27 cellular contexts compared by ENCODE assay signal in the genomic region with DNA sequence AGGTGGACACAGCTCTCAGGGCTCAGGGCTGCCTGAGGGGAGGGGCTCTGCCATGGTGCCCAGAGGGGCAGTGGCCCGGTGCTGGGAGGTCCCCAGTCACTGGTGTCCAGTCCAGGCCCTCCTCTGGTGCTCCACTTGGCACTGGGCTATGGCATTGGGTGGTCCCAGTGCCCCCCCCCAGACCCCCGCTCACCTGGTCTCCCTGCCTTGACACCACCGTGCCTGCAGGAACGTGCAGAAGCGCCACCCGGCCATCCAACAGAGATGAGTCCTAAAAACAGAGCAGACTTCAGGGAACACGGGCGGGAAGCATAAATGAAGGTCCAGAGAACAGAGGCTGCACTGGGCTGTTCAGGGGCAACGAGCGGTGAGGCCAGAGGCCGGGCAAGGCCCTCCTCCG. TPM values are rescaled to one million over a fixed set of nuclear protein-coding genes. Genes with fewer than 3 reads are reported as not detected.
DNase-seq lines count a peak whose midpoint lies in the region; ATAC-seq and TF ChIP-seq lines count a peak whose summit lies in the region.
"Had no signal": no experiment of that assay in that cellular context is flagged by ENCODE, and none has a peak within 500 bp of the region (broad histone marks: within the 10 kb centered on the region; RNA-seq: fewer than 3 reads in every experiment).

No MANE protein-coding gene starts in this region.

- H3K36me3 ChIP-seq in NT2/D1 (ENCODE audit: insufficient read depth, insufficient read length, low read length) (no peaks in the 10 kb centered on the region), neuronal stem cell (replicated peaks in 1 of 2; ENCODE audit: control insufficient read depth in 2 of 2, insufficient read depth in 2 of 2, low read length in 2 of 2) (no peaks in the 10 kb centered on the region)
- H3K36me3 ChIP-seq: adrenal gland, brain microvascular endothelial cell had no signal

- H3K14ac ChIP-seq in neuronal stem cell (ENCODE audit: low read length) = no peak overlapping the region

- H3K27ac ChIP-seq in neuronal stem cell (replicated peaks; ENCODE audit: low read length) = no peak overlapping the region
- H3K27ac ChIP-seq: adrenal gland, brain microvascular endothelial cell, vagina, VCaP had no signal

- no peak overlapping the region for H3K18ac ChIP-seq in neuronal stem cell (ENCODE audit: low read length)

- POLR2A ChIA-PET in activated CD4-positive, alpha-beta memory T cell treated with anti-CD3 and anti-CD28 coated beads for 36 hours (lab: Charles Lee) = no interaction called here
- POLR2A ChIA-PET in activated CD4-positive, alpha-beta memory T cell treated with anti-CD3 and anti-CD28 coated beads, Interleukin-2, amount 10 ng/mL, durations not matched to agents 7 days and 5 days (lab: Charles Lee) = no interaction called here

- H3K4ac ChIP-seq in neuronal stem cell (ENCODE audit: low read length) = no peak overlapping the region

- TF ChIP-seq CTCF in endothelial cell (IDR thresholded peaks at IDR 0.05; ENCODE audit: unreplicated experiment) = no peak
- no peak for TF ChIP-seq CTCF in GM13977 (IDR thresholded peaks at IDR 0.05; ENCODE audit: extremely low read depth, insufficient read depth, missing control alignments)

- H2AFZ ChIP-seq in neuronal stem cell (ENCODE audit: low read length) = no peak overlapping the region

- peak overlapping the region; percentile 81 for H2AK5ac ChIP-seq in neuronal stem cell (ENCODE audit: low read depth, low read length)

- no peaks in the 10 kb centered on the region for H3K27me3 Mint-ChIP-seq in activated CD4-positive, alpha-beta memory T cell treated with anti-CD3 and anti-CD28 coated beads for 36 hours
- no peaks in the 10 kb centered on the region for H3K27me3 Mint-ChIP-seq in activated CD4-positive, alpha-beta memory T cell treated with anti-CD3 and anti-CD28 coated beads, Interleukin-2, amount 10 ng/mL, durations not matched to agents 7 days and 5 days
- H3K27me3 Mint-ChIP-seq in endothelial cell (ENCODE audit: unreplicated experiment) = peaks cover 40% of the 10 kb centered on the region
- H3K27me3 Mint-ChIP-seq: stimulated activated naive CD8-positive, alpha-beta T cell treated with anti-CD3 and anti-CD28 coated beads, Interleukin-15, amount 100 ng/mL, for 72 hours had no signal

- no peak overlapping the region for H3K4me3 Mint-ChIP-seq in activated CD4-positive, alpha-beta memory T cell treated with anti-CD3 and anti-CD28 coated beads for 36 hours
- no peak overlapping the region for H3K4me3 Mint-ChIP-seq in activated CD4-positive, alpha-beta memory T cell treated with anti-CD3 and anti-CD28 coated beads, Interleukin-2, amount 10 ng/mL, durations not matched to agents 7 days and 5 days
- peak overlapping the region; percentile 92 for H3K4me3 Mint-ChIP-seq in endothelial cell (ENCODE audit: unreplicated experiment)
- H3K4me3 Mint-ChIP-seq: activated T-cell treated with anti-CD3 and anti-CD28 coated beads, Interleukin-2, amount 50 U/mL, for 4 hours; stimulated activated naive CD8-positive, alpha-beta T cell treated with anti-CD3 and anti-CD28 coated beads, Interleukin-15, amount 100 ng/mL, for 72 hours had no signal

- H3K9me3 Mint-ChIP-seq in activated CD4-positive, alpha-beta memory T cell treated with anti-CD3 and anti-CD28 coated beads for 36 hours = peaks cover 9% of the 10 kb centered on the region
- H3K9me3 Mint-ChIP-seq in activated CD4-positive, alpha-beta memory T cell treated with anti-CD3 and anti-CD28 coated beads, Interleukin-2, amount 10 ng/mL, durations not matched to agents 7 days and 5 days = peaks cover 7% of the 10 kb centered on the region
- H3K9me3 Mint-ChIP-seq in endothelial cell (ENCODE audit: unreplicated experiment) = peaks cover 9% of the 10 kb centered on the region
- H3K9me3 Mint-ChIP-seq: activated T-cell treated with anti-CD3 and anti-CD28 coated beads, Interleukin-2, amount 50 U/mL, for 4 hours had no signal

- H3K27ac Mint-ChIP-seq in activated CD4-positive, alpha-beta memory T cell treated with anti-CD3 and anti-CD28 coated beads for 36 hours = peak overlapping the region; percentile 47
- H3K27ac Mint-ChIP-seq in activated CD4-positive, alpha-beta memory T cell treated with anti-CD3 and anti-CD28 coated beads, Interleukin-2, amount 10 ng/mL, durations not matched to agents 7 days and 5 days = no peak overlapping the region
- peak overlapping the region; percentile 97 for H3K27ac Mint-ChIP-seq in endothelial cell (ENCODE audit: unreplicated experiment)

- H3K79me1 ChIP-seq in neuronal stem cell (ENCODE audit: low read depth, low read length) = no peaks in the 10 kb centered on the region

- intact Hi-C loops in activated CD4-positive, alpha-beta memory T cell treated with anti-CD3 and anti-CD28 coated beads for 36 hours (cut with micrococcal nuclease) = no loop called here

- CTCF ChIA-PET in activated CD4-positive, alpha-beta memory T cell treated with anti-CD3 and anti-CD28 coated beads for 36 hours (lab: Charles Lee) = no interaction called here
- CTCF ChIA-PET in activated CD4-positive, alpha-beta memory T cell treated with anti-CD3 and anti-CD28 coated beads, Interleukin-2, amount 10 ng/mL, durations not matched to agents 7 days and 5 days (lab: Charles Lee) = no interaction called here

- H3K4me2 ChIP-seq in neuronal stem cell (ENCODE audit: insufficient read depth, low read length, poor library complexity, severe bottlenecking) = no peak overlapping the region
- H3K4me2 ChIP-seq: smooth muscle cell had no signal

- H3K36me3 Mint-ChIP-seq in activated CD4-positive, alpha-beta memory T cell treated with anti-CD3 and anti-CD28 coated beads for 36 hours = peaks cover 14% of the 10 kb centered on the region
- H3K36me3 Mint-ChIP-seq in activated CD4-positive, alpha-beta memory T cell treated with anti-CD3 and anti-CD28 coated beads, Interleukin-2, amount 10 ng/mL, durations not matched to agents 7 days and 5 days (ENCODE audit: low read depth) = peaks cover 10% of the 10 kb centered on the region
- H3K36me3 Mint-ChIP-seq in endothelial cell (ENCODE audit: low read depth, unreplicated experiment) = peaks cover 22% of the 10 kb centered on the region

- H3K23ac ChIP-seq in neuronal stem cell (ENCODE audit: low read depth, low read length, poor library complexity) = no peak overlapping the region

- no peaks in the 10 kb centered on the region for H3K4me1 Mint-ChIP-seq in activated CD4-positive, alpha-beta memory T cell treated with anti-CD3 and anti-CD28 coated beads for 36 hours (ENCODE audit: low read depth)
- peaks cover 5% of the 10 kb centered on the region for H3K4me1 Mint-ChIP-seq in activated CD4-positive, alpha-beta memory T cell treated with anti-CD3 and anti-CD28 coated beads, Interleukin-2, amount 10 ng/mL, durations not matched to agents 7 days and 5 days
- peaks cover 7% of the 10 kb centered on the region for H3K4me1 Mint-ChIP-seq in endothelial cell (ENCODE audit: unreplicated experiment)

- no peak overlapping the region for H3K4me3 ChIP-seq in NT2/D1 (ENCODE audit: insufficient read length, low read depth)
- H3K4me3 ChIP-seq in neuronal stem cell (ENCODE audit: low read length in 2 of 2) = no peak overlapping the region
- H3K4me3 ChIP-seq: adrenal gland, smooth muscle cell, vagina had no signal

- in situ Hi-C loops in GM13977 (cut with MboI; ENCODE audit: low pct_unique_long_range_greater_than_20kb, low sequenced_read_pairs, unreplicated experiment) = no loop called here

- H3K27me3 ChIP-seq in NT2/D1 (ENCODE audit: insufficient read depth, insufficient read length) (peaks cover 3% of the 10 kb centered on the region), neuronal stem cell (ENCODE audit: control insufficient read depth in 3 of 3, insufficient read depth in 3 of 3, low read depth in 1 of 3, low read length in 3 of 3) (no peaks in the 10 kb centered on the region)
- H3K27me3 ChIP-seq: adrenal gland, brain microvascular endothelial cell, vagina had no signal

- H4K8ac ChIP-seq in neuronal stem cell (ENCODE audit: low read depth, low read length) = no peak overlapping the region

- H3K9ac ChIP-seq in NT2/D1 (ENCODE audit: insufficient read length, low read depth) (peak overlapping the region; percentile 6), neuronal stem cell (ENCODE audit: low read depth, low read length, poor library complexity) (no peak overlapping the region)

- H2BK120ac ChIP-seq in neuronal stem cell (ENCODE audit: low read depth, low read length) = no peak overlapping the region

- H2BK12ac ChIP-seq in neuronal stem cell (ENCODE audit: low read length) = no peak overlapping the region

- no peaks in the 10 kb centered on the region; the same call in 1 of the 2 replicates for H3K9me3 ChIP-seq in NT2/D1 (ENCODE audit: insufficient read depth, low read length)
- peaks cover 0 to 14% of the 10 kb centered on the region in 2 donors for H3K9me3 ChIP-seq in neuronal stem cell (replicated peaks in 1 of 2; ENCODE audit: control insufficient read depth in 2 of 2, insufficient read depth in 1 of 2, low read depth in 1 of 2, low read length in 2 of 2)
- H3K9me3 ChIP-seq: adrenal gland, vagina had no signal

- no peak overlapping the region for H2BK15ac ChIP-seq in neuronal stem cell (ENCODE audit: low read length)

- no peak for ATAC-seq in HG03139 (IDR thresholded peaks at IDR 0.05; ENCODE audit: unreplicated experiment)
- ATAC-seq: activated T-cell treated with anti-CD3 and anti-CD28 coated beads, Interleukin-2, amount 50 U/mL, for 4 hours; left cardiac atrium; PC-3; right cardiac atrium; Right ventricle myocardium inferior; stimulated activated naive CD8-positive, alpha-beta T cell treated with anti-CD3 and anti-CD28 coated beads, Interleukin-15, amount 100 ng/mL, for 72 hours had no signal

- no peak overlapping the region for H2BK5ac ChIP-seq in neuronal stem cell (ENCODE audit: low read length)

- no CpG with 5 or more reads among the region's 12 CpGs for WGBS in neuronal stem cell (ENCODE audit: extremely low coverage in 2 of 2, insufficient read length in 2 of 2, insufficient replicate concordance in 1 of 2), 2 donors

- peaks cover 12% of the 10 kb centered on the region for H3K4me1 ChIP-seq in NT2/D1 (ENCODE audit: insufficient read depth, insufficient read length)
- H3K4me1 ChIP-seq in neuronal stem cell (ENCODE audit: control insufficient read depth in 2 of 2, insufficient read depth in 1 of 2, low read depth in 1 of 2, low read length in 2 of 2) = no peaks in the 10 kb centered on the region
- H3K4me1 ChIP-seq: adrenal gland, vagina had no signal

- no peak for DNase-seq in activated CD4-positive, alpha-beta memory T cell treated with anti-CD3 and anti-CD28 coated beads for 36 hours
- DNase-seq in activated CD4-positive, alpha-beta memory T cell treated with anti-CD3 and anti-CD28 coated beads, Interleukin-2, amount 10 ng/mL, durations not matched to agents 7 days and 5 days = no peak
- DNase-seq in NT2/D1 (ENCODE audit: low read depth, low spot score) (no peak), endothelial cell (ENCODE audit: low spot score) (no peak), neuronal stem cell (ENCODE audit: low spot score) (no peak), GM13977 (ENCODE audit: low spot score) (no peak), DMS114 treated with DMSO at 0.1 percent for 48 hours (lab: John Stamatoyannopoulos, UW; ENCODE audit: unreplicated experiment) (no peak)
- DNase-seq: activated CD4-positive, alpha-beta T cell treated with anti-CD3 and anti-CD28 coated beads for 4 hours; activated gamma-delta T cell; activated T-cell treated with anti-CD3 and anti-CD28 coated beads, Interleukin-2, amount 50 U/mL, for 4 hours; adrenal gland; brain microvascular endothelial cell; Karpas-422; left cardiac atrium; NCI-H1417; NCI-H2029; NCI-H524; PC-3; right cardiac atrium; stimulated activated naive CD8-positive, alpha-beta T cell treated with anti-CD3 and anti-CD28 coated beads, Interleukin-15, amount 100 ng/mL, for 72 hours; T1000 had no signal

- no peak overlapping the region for H4K91ac ChIP-seq in neuronal stem cell (ENCODE audit: low read depth, low read length, poor library complexity)

RNA-seq across cellular contexts. Expression of gene NSMF, which starts 42.3 kb away (rescaled TPM):
- 10 to 100 TPM; 29.9 to 31.6 TPM for total RNA-seq in activated CD4-positive, alpha-beta memory T cell treated with anti-CD3 and anti-CD28 coated beads for 36 hours
- 10 to 100 TPM; 29.0 to 31.9 TPM for total RNA-seq in activated CD4-positive, alpha-beta memory T cell treated with anti-CD3 and anti-CD28 coated beads, Interleukin-2, amount 10 ng/mL, durations not matched to agents 7 days and 5 days
- total RNA-seq in endothelial cell (ENCODE audit: unreplicated experiment) = 43.0 TPM
- 46.8 TPM for polyA plus RNA-seq in neuronal stem cell (2013, experiment 1 of 2)
- 45.0 TPM for polyA plus RNA-seq in neuronal stem cell (2013, experiment 2 of 2)

RNA-seq across cellular contexts. Expression of gene PNPLA7, which starts 48.7 kb away (rescaled TPM):
- 1 to 10 TPM; 3.1 to 4.0 TPM for total RNA-seq in activated CD4-positive, alpha-beta memory T cell treated with anti-CD3 and anti-CD28 coated beads for 36 hours
- 1 to 10 TPM; 4.5 to 5.0 TPM for total RNA-seq in activated CD4-positive, alpha-beta memory T cell treated with anti-CD3 and anti-CD28 coated beads, Interleukin-2, amount 10 ng/mL, durations not matched to agents 7 days and 5 days
- 3.9 TPM for total RNA-seq in endothelial cell (ENCODE audit: unreplicated experiment)
- polyA plus RNA-seq in neuronal stem cell (2013, experiment 1 of 2) = 0.38 TPM
- 0.29 TPM for polyA plus RNA-seq in neuronal stem cell (2013, experiment 2 of 2)
- total RNA-seq: H4 had no signal

RNA-seq across cellular contexts. Expression of gene MRPL41, which starts 50.2 kb away (rescaled TPM):
- total RNA-seq in activated CD4-positive, alpha-beta memory T cell treated with anti-CD3 and anti-CD28 coated beads for 36 hours = 10 to 100 TPM; 48.0 to 48.8 TPM
- 10 to 100 TPM; 51.6 to 52.6 TPM for total RNA-seq in activated CD4-positive, alpha-beta memory T cell treated with anti-CD3 and anti-CD28 coated beads, Interleukin-2, amount 10 ng/mL, durations not matched to agents 7 days and 5 days
- total RNA-seq in endothelial cell (ENCODE audit: unreplicated experiment) = 41.4 TPM
- polyA plus RNA-seq in neuronal stem cell (2013, experiment 1 of 2) = 39.7 TPM
- polyA plus RNA-seq in neuronal stem cell (2013, experiment 2 of 2) = 37.4 TPM
